Comparison of ENCODE assay signal across 5 cellular contexts in genomic region chr12:2936301-2936700, GRCh38. TPM values are rescaled to one million over a fixed set of nuclear protein-coding genes. Genes with fewer than 3 reads are reported as not detected.
"Had no signal": no experiment of that assay in that cellular context is flagged by ENCODE, and none has a peak within 500 bp of the region (broad histone marks: within the 10 kb centered on the region; RNA-seq: fewer than 3 reads in every experiment).

No MANE protein-coding gene starts in this region.

- H3K4me1 Mint-ChIP-seq: IgD-negative memory B cell had no signal

- H3K9me3 Mint-ChIP-seq: IgD-negative memory B cell had no signal

- DNase-seq: IMR-90, KBM-7 had no signal

- H3K27ac ChIP-seq: HL-60 had no signal

- H3K27me3 Mint-ChIP-seq: IgD-negative memory B cell had no signal

- H3K4me3 Mint-ChIP-seq: IgD-negative memory B cell had no signal

- H3K4me3 ChIP-seq: K562 had no signal

RNA-seq across cellular contexts. Expression of gene TEAD4, which starts 22.9 kb away (rescaled TPM):
- polyA plus RNA-seq: IgD-negative memory B cell had no signal
